1 cellular context compared by ENCODE assay signal in the genomic region with DNA sequence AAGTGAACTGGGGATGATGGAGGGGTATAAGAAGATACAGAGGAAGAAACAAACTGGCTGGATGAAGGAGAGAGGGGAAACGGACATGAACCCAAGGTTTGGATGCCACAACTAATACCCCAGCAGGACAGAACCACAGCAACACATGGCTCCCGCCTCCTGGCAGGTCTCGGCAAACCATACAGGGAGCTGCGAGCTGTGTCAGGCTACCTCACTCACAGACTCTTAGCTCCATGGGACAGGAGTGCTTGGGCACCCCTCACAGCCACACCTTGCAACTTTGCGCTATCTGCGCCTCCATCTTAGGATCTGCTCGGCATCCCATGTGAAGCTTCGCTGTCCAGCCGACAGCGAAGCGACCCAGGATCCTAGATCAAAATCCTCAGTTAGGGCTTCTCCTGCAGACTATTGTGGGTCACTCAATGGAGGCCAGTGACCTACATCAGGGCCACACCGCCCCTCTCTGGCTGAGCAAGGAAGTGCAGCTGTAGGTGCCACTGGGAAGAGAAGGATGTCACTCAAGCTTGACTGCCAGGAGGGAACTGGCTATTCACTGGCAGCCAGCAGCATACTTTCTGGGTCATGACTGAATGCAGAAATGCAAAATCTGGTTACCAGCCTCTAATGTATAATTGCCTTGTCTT.
A peak's percentile ranks its signal among the peaks of the same experiment; 100 is the strongest.
TF ChIP-seq lines count a peak whose summit lies in the region.

No MANE protein-coding gene starts in this region.

TF ChIP-seq in GM23338, 12 proteins besides CTCF, POLR2A, EP300 and RAD21 (continued from another document):
- TF ChIP-seq, protein P1, sequence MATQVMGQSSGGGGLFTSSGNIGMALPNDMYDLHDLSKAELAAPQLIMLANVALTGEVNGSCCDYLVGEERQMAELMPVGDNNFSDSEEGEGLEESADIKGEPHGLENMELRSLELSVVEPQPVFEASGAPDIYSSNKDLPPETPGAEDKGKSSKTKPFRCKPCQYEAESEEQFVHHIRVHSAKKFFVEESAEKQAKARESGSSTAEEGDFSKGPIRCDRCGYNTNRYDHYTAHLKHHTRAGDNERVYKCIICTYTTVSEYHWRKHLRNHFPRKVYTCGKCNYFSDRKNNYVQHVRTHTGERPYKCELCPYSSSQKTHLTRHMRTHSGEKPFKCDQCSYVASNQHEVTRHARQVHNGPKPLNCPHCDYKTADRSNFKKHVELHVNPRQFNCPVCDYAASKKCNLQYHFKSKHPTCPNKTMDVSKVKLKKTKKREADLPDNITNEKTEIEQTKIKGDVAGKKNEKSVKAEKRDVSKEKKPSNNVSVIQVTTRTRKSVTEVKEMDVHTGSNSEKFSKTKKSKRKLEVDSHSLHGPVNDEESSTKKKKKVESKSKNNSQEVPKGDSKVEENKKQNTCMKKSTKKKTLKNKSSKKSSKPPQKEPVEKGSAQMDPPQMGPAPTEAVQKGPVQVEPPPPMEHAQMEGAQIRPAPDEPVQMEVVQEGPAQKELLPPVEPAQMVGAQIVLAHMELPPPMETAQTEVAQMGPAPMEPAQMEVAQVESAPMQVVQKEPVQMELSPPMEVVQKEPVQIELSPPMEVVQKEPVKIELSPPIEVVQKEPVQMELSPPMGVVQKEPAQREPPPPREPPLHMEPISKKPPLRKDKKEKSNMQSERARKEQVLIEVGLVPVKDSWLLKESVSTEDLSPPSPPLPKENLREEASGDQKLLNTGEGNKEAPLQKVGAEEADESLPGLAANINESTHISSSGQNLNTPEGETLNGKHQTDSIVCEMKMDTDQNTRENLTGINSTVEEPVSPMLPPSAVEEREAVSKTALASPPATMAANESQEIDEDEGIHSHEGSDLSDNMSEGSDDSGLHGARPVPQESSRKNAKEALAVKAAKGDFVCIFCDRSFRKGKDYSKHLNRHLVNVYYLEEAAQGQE (IDR thresholded peaks at IDR 0.05; ENCODE audit: unreplicated experiment) = peak; percentile 20
- no peak for TF ChIP-seq EZH2phosphoT487 (IDR thresholded peaks at IDR 0.05; ENCODE audit: unreplicated experiment)
